20 cellular contexts compared by ENCODE assay signal in genomic region chr12:3085341-3086125, GRCh38. TPM values are rescaled to one million over a fixed set of nuclear protein-coding genes. Genes with fewer than 3 reads are reported as not detected.
DNase-seq lines count a peak whose midpoint lies in the region; ATAC-seq and TF ChIP-seq lines count a peak whose summit lies in the region.
"Had no signal": no experiment of that assay in that cellular context is flagged by ENCODE, and none has a peak within 500 bp of the region (broad histone marks: within the 10 kb centered on the region; RNA-seq: fewer than 3 reads in every experiment).

No MANE protein-coding gene starts in this region.

- no peak overlapping the region for H2BK5ac ChIP-seq in mesendoderm (ENCODE audit: low read length)

- no peak overlapping the region for H4K8ac ChIP-seq in mesendoderm (ENCODE audit: low read depth, low read length)

- H4K5ac ChIP-seq in mesendoderm (ENCODE audit: low read length) = no peak overlapping the region

- H3K18ac ChIP-seq in mesendoderm (ENCODE audit: low read length) = no peak overlapping the region

- H3K79me1 ChIP-seq in mesendoderm (ENCODE audit: low read length) = peaks cover 5% of the 10 kb centered on the region

- H3K27ac ChIP-seq in mesendoderm (ENCODE audit: low read depth, low read length) (no peak overlapping the region), suprapubic skin (peak overlapping the region; percentile 18), brain microvascular endothelial cell (no peak overlapping the region)
- H3K27ac ChIP-seq: BLaER1 treated with 17β-estradiol and CSF1 and Interleukin-3, amounts not matched to agents 10 nM and 100 nM; SK-N-MC; thoracic aorta had no signal

- no peak overlapping the region for H3K4me3 ChIP-seq in mesendoderm (ENCODE audit: low read length)
- H3K4me3 ChIP-seq in suprapubic skin = no peak overlapping the region
- no peak overlapping the region for H3K4me3 ChIP-seq in brain microvascular endothelial cell (ENCODE audit: low read depth, low read length)
- H3K4me3 ChIP-seq: BLaER1 treated with 17β-estradiol and CSF1 and Interleukin-3, amounts not matched to agents 10 nM and 100 nM; SK-N-MC; thoracic aorta had no signal

- CTCF ChIA-PET in WTC11 (lab: Charles Lee) = interaction anchor here (1.0 to 1.2 kb wide), 3 partner anchors 12 to 189 kb away, joined by 3 to 11 read pairs (median 3); no protein-coding TSS in a partner anchor

- H2BK120ac ChIP-seq in mesendoderm (ENCODE audit: low read depth, low read length) = no peak overlapping the region

- H3K4ac ChIP-seq in mesendoderm (ENCODE audit: low read depth, low read length) = no peak overlapping the region

- H3K36me3 ChIP-seq in mesendoderm (ENCODE audit: control insufficient read depth, insufficient read depth, low read length) (no peaks in the 10 kb centered on the region), suprapubic skin (peaks cover 2% of the 10 kb centered on the region), brain microvascular endothelial cell (replicated peaks) (no peaks in the 10 kb centered on the region)

- no peak overlapping the region for H2BK15ac ChIP-seq in mesendoderm (replicated peaks; ENCODE audit: low read depth)

- in situ Hi-C loops in brain microvascular endothelial cell (cut with HindIII; ENCODE audit: low pct_ligation_motif_present, low sequenced_read_pairs) = no loop called here

- TF ChIP-seq POLR2A in suprapubic skin (IDR thresholded peaks at IDR 0.05) = no peak

- no peak for ATAC-seq in WTC11
- ATAC-seq in GM18519 (IDR thresholded peaks at IDR 0.05; ENCODE audit: low FRiP score, unreplicated experiment) = no peak
- ATAC-seq: esophagus mucosa, PC-3 had no signal

- no peak for DNase-seq in WTC11 (ENCODE audit: low spot score)
- DNase-seq in glomerular visceral epithelial cell (ENCODE audit: extremely low spot score) = peak; percentile 41
- DNase-seq in mesendoderm = no peak
- no peak for DNase-seq in suprapubic skin (ENCODE audit: low spot score in 2 of 2)
- no peak for DNase-seq in pons (ENCODE audit: low spot score)
- DNase-seq in brain microvascular endothelial cell = no peak
- DNase-seq: activated gamma-delta T cell treated with Interleukin-2 at 50 U/mL for 16 hours; cortex of kidney; GF-D8; NCI-H187 treated with DMSO at 0.1 percent for 48 hours; NCI-H510A treated with DMSO at 0.1 percent for 48 hours; PC-3; stimulated activated CD4-positive, alpha-beta T cell treated with anti-CD3 and anti-CD28 coated beads, Interleukin-4, amount 100 ng/mL, for 1 hour; T1000 had no signal

- no peak for TF ChIP-seq EP300 in suprapubic skin (IDR thresholded peaks at IDR 0.05)

- POLR2A ChIA-PET in WTC11 (lab: Charles Lee) = no interaction called here

- H3K4me1 Mint-ChIP-seq in WTC11 = peaks cover 38% of the 10 kb centered on the region

- no peaks in the 10 kb centered on the region for H3K9me3 ChIP-seq in suprapubic skin
- H3K9me3 ChIP-seq: thoracic aorta had no signal

- H3K9me3 Mint-ChIP-seq in WTC11 = peaks cover 18% of the 10 kb centered on the region
- H3K9me3 Mint-ChIP-seq: neural crest cell had no signal

- peak overlapping the region; percentile 76 for H3K23ac ChIP-seq in mesendoderm (ENCODE audit: low read length)

- no peak overlapping the region for H3K9ac ChIP-seq in mesendoderm (ENCODE audit: low read length)
- H3K9ac ChIP-seq: BLaER1 treated with 17β-estradiol and CSF1 and Interleukin-3, amounts not matched to agents 10 nM and 100 nM had no signal

- H3K27me3 ChIP-seq in mesendoderm (ENCODE audit: insufficient read depth, low read length, poor library complexity) = no peaks in the 10 kb centered on the region
- no peaks in the 10 kb centered on the region for H3K27me3 ChIP-seq in suprapubic skin
- H3K27me3 ChIP-seq in brain microvascular endothelial cell (replicated peaks) = no peaks in the 10 kb centered on the region
- H3K27me3 ChIP-seq: BLaER1 treated with 17β-estradiol and CSF1 and Interleukin-3, amounts not matched to agents 10 nM and 100 nM had no signal

- peak overlapping the region; percentile 56 for H3K56ac ChIP-seq in mesendoderm (ENCODE audit: low read length)

- TF ChIP-seq CTCF in WTC11 (IDR thresholded peaks at IDR 0.05) (no peak), suprapubic skin (IDR thresholded peaks at IDR 0.05) (no peak), brain microvascular endothelial cell (IDR thresholded peaks at IDR 0.05; ENCODE audit: low read depth, low read length, missing control alignments) (no peak)

- H3K4me2 ChIP-seq in mesendoderm (ENCODE audit: low read length) = no peak overlapping the region
- H3K4me2 ChIP-seq: BLaER1 treated with 17β-estradiol and CSF1 and Interleukin-3, amounts not matched to agents 10 nM and 100 nM had no signal

- H3K4me1 ChIP-seq in mesendoderm (ENCODE audit: control insufficient read depth, low read depth, low read length) (peaks cover 4% of the 10 kb centered on the region), suprapubic skin (peaks cover 52% of the 10 kb centered on the region)

- H3K27ac Mint-ChIP-seq in WTC11 = peak overlapping the region; percentile 82; the same call in 1 of the 2 replicates

- no CpG with 5 or more reads among the region's 18 CpGs for WGBS in mesendoderm (ENCODE audit: extremely low coverage, insufficient coverage, low lambda C conversion rate)
- 66% methylated on average over 17 of the region's 18 CpGs for WGBS in suprapubic skin

- no peaks in the 10 kb centered on the region for H3K79me2 ChIP-seq in mesendoderm (ENCODE audit: control insufficient read depth, insufficient read depth, low read length)

- H3K27me3 Mint-ChIP-seq in WTC11 (ENCODE audit: low read depth) = no peaks in the 10 kb centered on the region

- no peak overlapping the region for H3K4me3 Mint-ChIP-seq in WTC11
- H3K4me3 Mint-ChIP-seq: neural crest cell had no signal

- H3K36me3 Mint-ChIP-seq in WTC11 = peaks cover 10% of the 10 kb centered on the region

- H2AK5ac ChIP-seq in mesendoderm (ENCODE audit: low read length) = peak overlapping the region; percentile 43

TF ChIP-seq in WTC11, 78 proteins besides CTCF, POLR2A, EP300 and RAD21:
- no peak for TF ChIP-seq ZNF281 (CRISPR knock-in tag; IDR thresholded peaks at IDR 0.05)
TF ChIP-seq in WTC11: peak in this region for 0.

RNA-seq across cellular contexts. Expression of gene TSPAN9, which starts 8.4 kb away (rescaled TPM):
- total RNA-seq in WTC11 (2021) = 21.8 to 27.6 TPM (median 23.9 TPM) in 3 replicates
- 13.2 TPM for polyA plus RNA-seq in mesendoderm (2013, experiment 1 of 2)
- polyA plus RNA-seq in mesendoderm (2013, experiment 2 of 2) = 12.5 TPM
- 10 to 100 TPM; 27.8 to 47.2 (median 34.3) TPM for total RNA-seq in suprapubic skin
